Comparison of ENCODE assay signal across 10 cellular contexts in genomic region chr20:59985864-59986263, GRCh38. TPM values are rescaled to one million over a fixed set of nuclear protein-coding genes. Genes with fewer than 3 reads are reported as not detected.
DNase-seq lines count a peak whose midpoint lies in the region; TF ChIP-seq lines count a peak whose summit lies in the region.
"Had no signal": no experiment of that assay in that cellular context is flagged by ENCODE, and none has a peak within 500 bp of the region (broad histone marks: within the 10 kb centered on the region; RNA-seq: fewer than 3 reads in every experiment).

No MANE protein-coding gene starts in this region.

- no peak overlapping the region for H3K4me3 Mint-ChIP-seq in activated CD4-positive, alpha-beta memory T cell treated with anti-CD3 and anti-CD28 coated beads for 36 hours
- no peak overlapping the region for H3K4me3 Mint-ChIP-seq in glutamatergic neuron (ENCODE audit: unreplicated experiment)
- H3K4me3 Mint-ChIP-seq in activated T-helper 1 cell treated with anti-CD3 and anti-CD28 coated beads, Interleukin-12 subunit alpha, Interleukin-12 subunit beta, Interleukin-2, Interleukin-4 antibody, amounts not matched to agents 30 ng/mL and 10 ng/mL and 1 ng/mL, durations not matched to agents 14 hours and 24 hours and 36 hours = no peak overlapping the region
- H3K4me3 Mint-ChIP-seq: activated naive CD8-positive, alpha-beta T cell treated with anti-CD3 and anti-CD28 coated beads, Interleukin-2, amount 10 ng/mL, durations not matched to agents 7 days and 5 days; dendritic cell treated with granulocyte-macrophage colony-stimulating factor and Interleukin-4, amounts not matched to agents 40 ng/mL and 50 ng/mL, for 4 days had no signal

- H3K9me3 ChIP-seq in neutrophil = no peaks in the 10 kb centered on the region

- TF ChIP-seq CTCF in neutrophil (IDR thresholded peaks at IDR 0.05) (peak; percentile 61), glutamatergic neuron (IDR thresholded peaks at IDR 0.05; ENCODE audit: partially characterized antibody, unreplicated experiment) (no peak)

- no peak overlapping the region for H3K27ac Mint-ChIP-seq in activated CD4-positive, alpha-beta memory T cell treated with anti-CD3 and anti-CD28 coated beads for 36 hours
- no peak overlapping the region for H3K27ac Mint-ChIP-seq in glutamatergic neuron (ENCODE audit: unreplicated experiment)
- H3K27ac Mint-ChIP-seq in activated T-helper 1 cell treated with anti-CD3 and anti-CD28 coated beads, Interleukin-12 subunit alpha, Interleukin-12 subunit beta, Interleukin-2, Interleukin-4 antibody, amounts not matched to agents 30 ng/mL and 10 ng/mL and 1 ng/mL, durations not matched to agents 14 hours and 24 hours and 36 hours = no peak overlapping the region
- H3K27ac Mint-ChIP-seq: activated naive CD8-positive, alpha-beta T cell treated with anti-CD3 and anti-CD28 coated beads, Interleukin-2, amount 10 ng/mL, durations not matched to agents 7 days and 5 days had no signal

- DNase-seq in SHP77 (lab: John Stamatoyannopoulos, UW) = peak; percentile 22 to 41
- DNase-seq in SHP77 treated with DMSO at 0.1 percent for 48 hours (lab: John Stamatoyannopoulos, UW) = no peak
- peak; percentile 40 for DNase-seq in KBM-7
- peak; percentile 19 for DNase-seq in activated CD4-positive, alpha-beta memory T cell treated with anti-CD3 and anti-CD28 coated beads for 36 hours
- no peak for DNase-seq in effector CD8-positive, alpha-beta T cell (lab: John Stamatoyannopoulos, UW)
- no peak for DNase-seq in glutamatergic neuron
- no peak for DNase-seq in activated T-helper 1 cell treated with anti-CD3 and anti-CD28 coated beads, Interleukin-12 subunit alpha, Interleukin-12 subunit beta, Interleukin-2, Interleukin-4 antibody, amounts not matched to agents 30 ng/mL and 10 ng/mL and 1 ng/mL, durations not matched to agents 14 hours and 24 hours and 36 hours (ENCODE audit: low spot score)
- DNase-seq: activated naive CD8-positive, alpha-beta T cell treated with anti-CD3 and anti-CD28 coated beads, Interleukin-2, amount 10 ng/mL, durations not matched to agents 7 days and 5 days had no signal

- no peaks in the 10 kb centered on the region for H3K9me3 Mint-ChIP-seq in activated CD4-positive, alpha-beta memory T cell treated with anti-CD3 and anti-CD28 coated beads for 36 hours
- H3K9me3 Mint-ChIP-seq in glutamatergic neuron (ENCODE audit: unreplicated experiment) = peaks cover 3% of the 10 kb centered on the region
- H3K9me3 Mint-ChIP-seq in activated T-helper 1 cell treated with anti-CD3 and anti-CD28 coated beads, Interleukin-12 subunit alpha, Interleukin-12 subunit beta, Interleukin-2, Interleukin-4 antibody, amounts not matched to agents 30 ng/mL and 10 ng/mL and 1 ng/mL, durations not matched to agents 14 hours and 24 hours and 36 hours = no peaks in the 10 kb centered on the region
- H3K9me3 Mint-ChIP-seq: activated naive CD8-positive, alpha-beta T cell treated with anti-CD3 and anti-CD28 coated beads, Interleukin-2, amount 10 ng/mL, durations not matched to agents 7 days and 5 days; dendritic cell treated with granulocyte-macrophage colony-stimulating factor and Interleukin-4, amounts not matched to agents 40 ng/mL and 50 ng/mL, for 4 days had no signal

- H3K27me3 ChIP-seq in neutrophil = no peaks in the 10 kb centered on the region

- POLR2A ChIA-PET in activated CD4-positive, alpha-beta memory T cell treated with anti-CD3 and anti-CD28 coated beads for 36 hours (lab: Charles Lee) = no interaction called here

- intact Hi-C loops in activated CD4-positive, alpha-beta memory T cell treated with anti-CD3 and anti-CD28 coated beads for 36 hours (cut with micrococcal nuclease) = no loop called here
- intact Hi-C loops in activated T-helper 1 cell treated with anti-CD3 and anti-CD28 coated beads, Interleukin-12 subunit alpha, Interleukin-12 subunit beta, Interleukin-2, Interleukin-4 antibody, amounts not matched to agents 30 ng/mL and 10 ng/mL and 1 ng/mL, durations not matched to agents 14 hours and 24 hours and 36 hours (cut with micrococcal nuclease) = no loop called here

- no peaks in the 10 kb centered on the region for H3K27me3 Mint-ChIP-seq in activated CD4-positive, alpha-beta memory T cell treated with anti-CD3 and anti-CD28 coated beads for 36 hours
- H3K27me3 Mint-ChIP-seq in glutamatergic neuron (ENCODE audit: unreplicated experiment) = peaks cover 2% of the 10 kb centered on the region
- no peaks in the 10 kb centered on the region for H3K27me3 Mint-ChIP-seq in activated T-helper 1 cell treated with anti-CD3 and anti-CD28 coated beads, Interleukin-12 subunit alpha, Interleukin-12 subunit beta, Interleukin-2, Interleukin-4 antibody, amounts not matched to agents 30 ng/mL and 10 ng/mL and 1 ng/mL, durations not matched to agents 14 hours and 24 hours and 36 hours (ENCODE audit: insufficient read depth)
- H3K27me3 Mint-ChIP-seq: activated naive CD8-positive, alpha-beta T cell treated with anti-CD3 and anti-CD28 coated beads, Interleukin-2, amount 10 ng/mL, durations not matched to agents 7 days and 5 days; dendritic cell treated with granulocyte-macrophage colony-stimulating factor and Interleukin-4, amounts not matched to agents 40 ng/mL and 50 ng/mL, for 4 days had no signal

- H3K27ac ChIP-seq in neutrophil = peak overlapping the region; percentile 90

- no peaks in the 10 kb centered on the region for H3K4me1 Mint-ChIP-seq in activated CD4-positive, alpha-beta memory T cell treated with anti-CD3 and anti-CD28 coated beads for 36 hours (ENCODE audit: low read depth)
- H3K4me1 Mint-ChIP-seq in glutamatergic neuron (ENCODE audit: low read depth, unreplicated experiment) = peaks cover 23% of the 10 kb centered on the region
- H3K4me1 Mint-ChIP-seq in activated T-helper 1 cell treated with anti-CD3 and anti-CD28 coated beads, Interleukin-12 subunit alpha, Interleukin-12 subunit beta, Interleukin-2, Interleukin-4 antibody, amounts not matched to agents 30 ng/mL and 10 ng/mL and 1 ng/mL, durations not matched to agents 14 hours and 24 hours and 36 hours (ENCODE audit: low read depth) = no peaks in the 10 kb centered on the region

- no peaks in the 10 kb centered on the region for H3K36me3 ChIP-seq in neutrophil

- H3K4me1 ChIP-seq in neutrophil (ENCODE audit: control insufficient read depth in 1 of 2, insufficient read depth in 1 of 2, low read depth in 1 of 2, low read length in 1 of 2) = peaks cover 46 to 62% of the 10 kb centered on the region in 2 experiments

- peak overlapping the region in 1 of 2 experiments; percentile 2 for H3K4me3 ChIP-seq in neutrophil (ENCODE audit: low read depth in 1 of 2, low read length in 1 of 2)

- in situ Hi-C loops in KBM-7 (cut with MboI; ENCODE audit: low pct_unique_long_range_greater_than_20kb, low sequenced_read_pairs) = no loop called here

- H3K36me3 Mint-ChIP-seq in activated CD4-positive, alpha-beta memory T cell treated with anti-CD3 and anti-CD28 coated beads for 36 hours = no peaks in the 10 kb centered on the region
- no peaks in the 10 kb centered on the region for H3K36me3 Mint-ChIP-seq in glutamatergic neuron (ENCODE audit: unreplicated experiment)
- H3K36me3 Mint-ChIP-seq in activated T-helper 1 cell treated with anti-CD3 and anti-CD28 coated beads, Interleukin-12 subunit alpha, Interleukin-12 subunit beta, Interleukin-2, Interleukin-4 antibody, amounts not matched to agents 30 ng/mL and 10 ng/mL and 1 ng/mL, durations not matched to agents 14 hours and 24 hours and 36 hours (ENCODE audit: low read depth) = no peaks in the 10 kb centered on the region
- H3K36me3 Mint-ChIP-seq: activated naive CD8-positive, alpha-beta T cell treated with anti-CD3 and anti-CD28 coated beads, Interleukin-2, amount 10 ng/mL, durations not matched to agents 7 days and 5 days had no signal

- CTCF ChIA-PET in activated CD4-positive, alpha-beta memory T cell treated with anti-CD3 and anti-CD28 coated beads for 36 hours (lab: Charles Lee) = interaction anchor here (1.2 kb wide), 1 partner anchor 36 kb away, joined by 3 read pairs; no protein-coding TSS in a partner anchor

RNA-seq across cellular contexts. Expression of gene CDH26, which starts 27.6 kb away (rescaled TPM):
- total RNA-seq in activated CD4-positive, alpha-beta memory T cell treated with anti-CD3 and anti-CD28 coated beads for 36 hours = 1 to 10 TPM; 1.5 to 1.6 TPM
- 0.76 TPM for total RNA-seq in glutamatergic neuron (ENCODE audit: unreplicated experiment)
- 0.41 and 0.56 TPM in 2 replicates for total RNA-seq in activated T-helper 1 cell treated with anti-CD3 and anti-CD28 coated beads, Interleukin-12 subunit alpha, Interleukin-12 subunit beta, Interleukin-2, Interleukin-4 antibody, amounts not matched to agents 30 ng/mL and 10 ng/mL and 1 ng/mL, durations not matched to agents 14 hours and 24 hours and 36 hours

RNA-seq across cellular contexts. Expression of gene FAM217B, which starts 45.7 kb away (rescaled TPM):
- 10 to 100 TPM; 18.4 to 20.3 TPM for total RNA-seq in activated CD4-positive, alpha-beta memory T cell treated with anti-CD3 and anti-CD28 coated beads for 36 hours
- total RNA-seq in glutamatergic neuron (ENCODE audit: unreplicated experiment) = 14.8 TPM
- 33.9 and 35.6 TPM in 2 replicates for total RNA-seq in activated T-helper 1 cell treated with anti-CD3 and anti-CD28 coated beads, Interleukin-12 subunit alpha, Interleukin-12 subunit beta, Interleukin-2, Interleukin-4 antibody, amounts not matched to agents 30 ng/mL and 10 ng/mL and 1 ng/mL, durations not matched to agents 14 hours and 24 hours and 36 hours

RNA-seq across cellular contexts. Expression of gene PPP1R3D, which starts 45.8 kb away (rescaled TPM):
- 1 to 10 TPM; 5.7 TPM for total RNA-seq in activated CD4-positive, alpha-beta memory T cell treated with anti-CD3 and anti-CD28 coated beads for 36 hours
- 1.3 TPM for total RNA-seq in glutamatergic neuron (ENCODE audit: unreplicated experiment)
- total RNA-seq in activated T-helper 1 cell treated with anti-CD3 and anti-CD28 coated beads, Interleukin-12 subunit alpha, Interleukin-12 subunit beta, Interleukin-2, Interleukin-4 antibody, amounts not matched to agents 30 ng/mL and 10 ng/mL and 1 ng/mL, durations not matched to agents 14 hours and 24 hours and 36 hours = 7.0 and 7.6 TPM in 2 replicates

RNA-seq across cellular contexts. Expression of gene SYCP2, which starts 52.4 kb away (rescaled TPM):
- 1 to 10 TPM; 3.1 to 3.9 TPM for total RNA-seq in activated CD4-positive, alpha-beta memory T cell treated with anti-CD3 and anti-CD28 coated beads for 36 hours
- 0.69 TPM for total RNA-seq in glutamatergic neuron (ENCODE audit: unreplicated experiment)
- 4.8 and 5.1 TPM in 2 replicates for total RNA-seq in activated T-helper 1 cell treated with anti-CD3 and anti-CD28 coated beads, Interleukin-12 subunit alpha, Interleukin-12 subunit beta, Interleukin-2, Interleukin-4 antibody, amounts not matched to agents 30 ng/mL and 10 ng/mL and 1 ng/mL, durations not matched to agents 14 hours and 24 hours and 36 hours

Comparison
In these comparisons a context has a peak if more than half of its experiments do, and no peak if none do; other contexts are left out.
1. DNase-seq: peak in SHP77 (2 of 2), KBM-7 (single experiment) and activated CD4-positive, alpha-beta memory T cell treated with anti-CD3 and anti-CD28 coated beads for 36 hours (single experiment); none in SHP77 treated with DMSO at 0.1 percent for 48 hours (single experiment), effector CD8-positive, alpha-beta T cell (single experiment), glutamatergic neuron (single experiment) and activated T-helper 1 cell treated with anti-CD3 and anti-CD28 coated beads, Interleukin-12 subunit alpha, Interleukin-12 subunit beta, Interleukin-2, Interleukin-4 antibody, amounts not matched to agents 30 ng/mL and 10 ng/mL and 1 ng/mL, durations not matched to agents 14 hours and 24 hours and 36 hours (single experiment).